In the genomic region with DNA sequence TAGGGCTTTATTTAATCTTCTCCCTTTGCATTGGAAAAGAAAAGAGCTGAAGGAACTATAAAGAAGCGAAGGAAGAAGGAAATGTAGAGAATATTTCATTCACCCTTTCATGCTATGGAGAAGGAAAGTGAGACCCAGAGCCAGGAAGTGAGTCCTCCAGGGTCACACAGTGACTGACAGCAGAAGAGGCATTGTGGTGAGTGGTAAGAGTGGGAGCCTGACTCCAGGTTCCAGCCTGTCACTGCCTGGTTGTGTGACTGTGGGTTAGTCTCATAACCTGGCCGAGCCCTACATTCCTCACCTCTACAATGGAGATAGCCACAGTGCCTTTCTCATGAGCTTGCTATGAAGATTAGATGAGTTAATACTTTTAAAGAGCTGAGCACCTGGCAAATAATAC, we compare ENCODE assay signal across 2 cellular contexts.
TF ChIP-seq lines count a peak whose summit lies in the region.

No MANE protein-coding gene starts in this region.

TF ChIP-seq in SK-N-SH, 30 proteins besides CTCF, POLR2A, EP300 and RAD21 (continued from another document):
- no peak for TF ChIP-seq REST (IDR thresholded peaks at IDR 0.05; ENCODE audit: low read depth, low read length)

TF ChIP-seq in SK-N-SH treated with all-trans-retinoic acid at 6 μM for 48 hours, 23 proteins besides CTCF, POLR2A, EP300 and RAD21:
- TF ChIP-seq TSHZ2 (CRISPR knock-in tag; IDR thresholded peaks at IDR 0.05) (no peak), RARB (CRISPR knock-in tag; IDR thresholded peaks at IDR 0.05) (no peak), ZNF70 (CRISPR knock-in tag; IDR thresholded peaks at IDR 0.05) (no peak), PPARA (CRISPR knock-in tag; IDR thresholded peaks at IDR 0.05; ENCODE audit: borderline replicate concordance) (no peak), ZFP30 (CRISPR knock-in tag; IDR thresholded peaks at IDR 0.05) (no peak), BACH2 (CRISPR knock-in tag; IDR thresholded peaks at IDR 0.05; ENCODE audit: borderline replicate concordance) (no peak), CSRNP3 (CRISPR knock-in tag; IDR thresholded peaks at IDR 0.05) (no peak), ZNF8 (CRISPR knock-in tag; IDR thresholded peaks at IDR 0.05) (no peak), ARNTL (CRISPR knock-in tag; IDR thresholded peaks at IDR 0.05; ENCODE audit: borderline replicate concordance, low read depth) (no peak), CSDC2 (CRISPR knock-in tag; IDR thresholded peaks at IDR 0.05) (no peak), ESRRG (CRISPR knock-in tag; IDR thresholded peaks at IDR 0.05) (no peak), ZC3H10 (CRISPR knock-in tag; IDR thresholded peaks at IDR 0.05) (no peak), SNAI2 (CRISPR knock-in tag; IDR thresholded peaks at IDR 0.05) (no peak), TCF4 (CRISPR knock-in tag; IDR thresholded peaks at IDR 0.05; ENCODE audit: borderline replicate concordance) (no peak), ISL1 (CRISPR knock-in tag; IDR thresholded peaks at IDR 0.05) (no peak), ZNF565 (CRISPR knock-in tag; conservative IDR thresholded peaks at IDR 0.05; ENCODE audit: low read depth) (no peak), TOX (CRISPR knock-in tag; IDR thresholded peaks at IDR 0.05; ENCODE audit: borderline replicate concordance) (no peak)
- TF ChIP-seq, protein P1, sequence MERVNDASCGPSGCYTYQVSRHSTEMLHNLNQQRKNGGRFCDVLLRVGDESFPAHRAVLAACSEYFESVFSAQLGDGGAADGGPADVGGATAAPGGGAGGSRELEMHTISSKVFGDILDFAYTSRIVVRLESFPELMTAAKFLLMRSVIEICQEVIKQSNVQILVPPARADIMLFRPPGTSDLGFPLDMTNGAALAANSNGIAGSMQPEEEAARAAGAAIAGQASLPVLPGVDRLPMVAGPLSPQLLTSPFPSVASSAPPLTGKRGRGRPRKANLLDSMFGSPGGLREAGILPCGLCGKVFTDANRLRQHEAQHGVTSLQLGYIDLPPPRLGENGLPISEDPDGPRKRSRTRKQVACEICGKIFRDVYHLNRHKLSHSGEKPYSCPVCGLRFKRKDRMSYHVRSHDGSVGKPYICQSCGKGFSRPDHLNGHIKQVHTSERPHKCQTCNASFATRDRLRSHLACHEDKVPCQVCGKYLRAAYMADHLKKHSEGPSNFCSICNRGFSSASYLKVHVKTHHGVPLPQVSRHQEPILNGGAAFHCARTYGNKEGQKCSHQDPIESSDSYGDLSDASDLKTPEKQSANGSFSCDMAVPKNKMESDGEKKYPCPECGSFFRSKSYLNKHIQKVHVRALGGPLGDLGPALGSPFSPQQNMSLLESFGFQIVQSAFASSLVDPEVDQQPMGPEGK (CRISPR knock-in tag; IDR thresholded peaks at IDR 0.05; ENCODE audit: borderline replicate concordance), result no peak
- TF ChIP-seq, protein P2, sequence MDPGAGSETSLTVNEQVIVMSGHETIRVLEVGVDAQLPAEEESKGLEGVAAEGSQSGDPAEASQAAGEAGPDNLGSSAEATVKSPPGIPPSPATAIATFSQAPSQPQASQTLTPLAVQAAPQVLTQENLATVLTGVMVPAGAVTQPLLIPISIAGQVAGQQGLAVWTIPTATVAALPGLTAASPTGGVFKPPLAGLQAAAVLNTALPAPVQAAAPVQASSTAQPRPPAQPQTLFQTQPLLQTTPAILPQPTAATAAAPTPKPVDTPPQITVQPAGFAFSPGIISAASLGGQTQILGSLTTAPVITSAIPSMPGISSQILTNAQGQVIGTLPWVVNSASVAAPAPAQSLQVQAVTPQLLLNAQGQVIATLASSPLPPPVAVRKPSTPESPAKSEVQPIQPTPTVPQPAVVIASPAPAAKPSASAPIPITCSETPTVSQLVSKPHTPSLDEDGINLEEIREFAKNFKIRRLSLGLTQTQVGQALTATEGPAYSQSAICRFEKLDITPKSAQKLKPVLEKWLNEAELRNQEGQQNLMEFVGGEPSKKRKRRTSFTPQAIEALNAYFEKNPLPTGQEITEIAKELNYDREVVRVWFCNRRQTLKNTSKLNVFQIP (CRISPR knock-in tag; IDR thresholded peaks at IDR 0.05; ENCODE audit: borderline replicate concordance, low read depth), result no peak
TF ChIP-seq in SK-N-SH treated with all-trans-retinoic acid at 6 μM for 48 hours: peak in this region for 0.
